8 cellular contexts compared by ENCODE assay signal in genomic region chr20:34129518-34130162, GRCh38. TPM values are rescaled to one million over a fixed set of nuclear protein-coding genes. Genes with fewer than 3 reads are reported as not detected.
DNase-seq lines count a peak whose midpoint lies in the region; ATAC-seq and TF ChIP-seq lines count a peak whose summit lies in the region.

No MANE protein-coding gene starts in this region.

- H3K27me3 Mint-ChIP-seq in activated T-cell treated with anti-CD3 and anti-CD28 coated beads, Interleukin-2, amount 50 U/mL, for 24 hours: no peaks in the 10 kb centered on the region
- H3K27me3 Mint-ChIP-seq in nephron progenitor cell (ENCODE audit: low read depth, poor library complexity): peaks cover 39% of the 10 kb centered on the region

- TF ChIP-seq CTCF in LNCaP clone FGC (IDR thresholded peaks at IDR 0.05; ENCODE audit: control insufficient read depth, extremely low read depth, insufficient read depth) (peak; percentile 93), Panc1 (IDR thresholded peaks at IDR 0.05) (peak; percentile 88), nephron progenitor cell (IDR thresholded peaks at IDR 0.05) (peak; percentile 84), tibial artery (IDR thresholded peaks at IDR 0.05) (peak; percentile 83 to 84)

- H3K9me3 Mint-ChIP-seq in activated T-cell treated with anti-CD3 and anti-CD28 coated beads, Interleukin-2, amount 50 U/mL, for 24 hours: no peaks in the 10 kb centered on the region
- H3K9me3 Mint-ChIP-seq in nephron progenitor cell: peaks cover 31% of the 10 kb centered on the region

- no peaks in the 10 kb centered on the region for H3K4me1 ChIP-seq in Panc1 (ENCODE audit: control insufficient read depth, insufficient read depth, low read length)
- H3K4me1 ChIP-seq in tibial artery: peaks cover 0 to 3% (median 0%) of the 10 kb centered on the region in 4 donors

- H3K27ac Mint-ChIP-seq in activated T-cell treated with anti-CD3 and anti-CD28 coated beads, Interleukin-2, amount 50 U/mL, for 24 hours: no peak overlapping the region
- no peak overlapping the region for H3K27ac Mint-ChIP-seq in nephron progenitor cell

- DNase-seq in Daoy (ENCODE audit: low read depth) (peak; percentile 71), LNCaP clone FGC (ENCODE audit: low read depth) (peak; percentile 40), Panc1 (ENCODE audit: low read depth, low spot score) (peak; percentile 47), fibroblast of gingiva (ENCODE audit: low read depth) (peak; percentile 54), nephron progenitor cell (peak; percentile 64), tibial artery (peak in 1 of 2 donors; percentile 51)
- peak; percentile 68 for DNase-seq in activated T-cell treated with anti-CD3 and anti-CD28 coated beads, Interleukin-2, amount 50 U/mL, for 24 hours

- no peak overlapping the region for H3K4me3 Mint-ChIP-seq in activated T-cell treated with anti-CD3 and anti-CD28 coated beads, Interleukin-2, amount 50 U/mL, for 24 hours
- H3K4me3 Mint-ChIP-seq in nephron progenitor cell: no peak overlapping the region

- H3K27ac ChIP-seq in Panc1 (ENCODE audit: low read length): no peak overlapping the region
- no peak overlapping the region for H3K27ac ChIP-seq in tibial artery

- H3K4me3 ChIP-seq in LNCaP clone FGC (ENCODE audit: low read depth, low read length) (peak overlapping the region; percentile 11; the same call in 1 of the 2 replicates), Panc1 (ENCODE audit: low read depth in 2 of 2, low read length in 2 of 2) (peak overlapping the region in 1 of 2 experiments; percentile 32; a peak in 2 of 4 replicates), tibial artery (no peak overlapping the region)

- no peaks in the 10 kb centered on the region for H3K9me3 ChIP-seq in Panc1 (ENCODE audit: control insufficient read depth, insufficient read depth, low read depth, low read length)
- H3K9me3 ChIP-seq in tibial artery: no peaks in the 10 kb centered on the region

- intact Hi-C loops in Panc1 (cut with micrococcal nuclease; ENCODE audit: unreplicated experiment) (no loop called here), tibial artery (cut with DNase I; ENCODE audit: low total_unique reads) (loop anchor here (2.0 to 5.0 kb wide), 2 partner anchors 62 to 201 kb away; no protein-coding TSS in a partner anchor)

- no TSS peak for BruUV-seq in Panc1 (replicated peaks; lab: Mats Ljungman, UMichigan)

- ATAC-seq in Panc1 (peak; percentile 96), HG02642 (IDR thresholded peaks at IDR 0.05; ENCODE audit: poor library complexity, unreplicated experiment) (no peak)

- CTCF ChIA-PET in Panc1 (lab: Charles Lee): interaction anchor here (0.5 to 0.6 kb wide), 3 partner anchors 136 to 1768 kb away, joined by 3 to 10 read pairs (median 7); partner anchors contain the start of gene RALY

- no peaks in the 10 kb centered on the region for H3K36me3 Mint-ChIP-seq in activated T-cell treated with anti-CD3 and anti-CD28 coated beads, Interleukin-2, amount 50 U/mL, for 24 hours (ENCODE audit: low read depth)
- peaks cover 5% of the 10 kb centered on the region for H3K36me3 Mint-ChIP-seq in nephron progenitor cell (ENCODE audit: low read depth)

- POLR2A ChIA-PET in Panc1 (lab: Charles Lee): no interaction called here

- H3K27me3 ChIP-seq in Panc1 (ENCODE audit: control insufficient read depth, insufficient read depth, low read length) (no peaks in the 10 kb centered on the region), tibial artery (no peaks in the 10 kb centered on the region)

- H3K36me3 ChIP-seq in Panc1 (ENCODE audit: control insufficient read depth, insufficient read depth, low read length) (no peaks in the 10 kb centered on the region), tibial artery (no peaks in the 10 kb centered on the region)

- in situ Hi-C loops in Panc1 (cut with HindIII; ENCODE audit: low pct_unique_long_range_greater_than_20kb, low sequenced_read_pairs): no loop called here

- peaks cover 8% of the 10 kb centered on the region for H3K4me1 Mint-ChIP-seq in activated T-cell treated with anti-CD3 and anti-CD28 coated beads, Interleukin-2, amount 50 U/mL, for 24 hours (ENCODE audit: low read depth)
- no peaks in the 10 kb centered on the region for H3K4me1 Mint-ChIP-seq in nephron progenitor cell

RNA-seq across cellular contexts. Expression of gene EIF2S2, which starts 17.6 kb away (rescaled TPM):
- 127 and 165 TPM in 2 replicates for total RNA-seq in Daoy (2014; rRNA removed; shearing (Covaris generic))
- 82.0 TPM for total RNA-seq in Panc1 (2021; ENCODE audit: unreplicated experiment)
- polyA plus RNA-seq in Panc1 (2012; ENCODE audit: insufficient read length): 111 TPM
